8 cellular contexts compared by ENCODE assay signal in the genomic region with DNA sequence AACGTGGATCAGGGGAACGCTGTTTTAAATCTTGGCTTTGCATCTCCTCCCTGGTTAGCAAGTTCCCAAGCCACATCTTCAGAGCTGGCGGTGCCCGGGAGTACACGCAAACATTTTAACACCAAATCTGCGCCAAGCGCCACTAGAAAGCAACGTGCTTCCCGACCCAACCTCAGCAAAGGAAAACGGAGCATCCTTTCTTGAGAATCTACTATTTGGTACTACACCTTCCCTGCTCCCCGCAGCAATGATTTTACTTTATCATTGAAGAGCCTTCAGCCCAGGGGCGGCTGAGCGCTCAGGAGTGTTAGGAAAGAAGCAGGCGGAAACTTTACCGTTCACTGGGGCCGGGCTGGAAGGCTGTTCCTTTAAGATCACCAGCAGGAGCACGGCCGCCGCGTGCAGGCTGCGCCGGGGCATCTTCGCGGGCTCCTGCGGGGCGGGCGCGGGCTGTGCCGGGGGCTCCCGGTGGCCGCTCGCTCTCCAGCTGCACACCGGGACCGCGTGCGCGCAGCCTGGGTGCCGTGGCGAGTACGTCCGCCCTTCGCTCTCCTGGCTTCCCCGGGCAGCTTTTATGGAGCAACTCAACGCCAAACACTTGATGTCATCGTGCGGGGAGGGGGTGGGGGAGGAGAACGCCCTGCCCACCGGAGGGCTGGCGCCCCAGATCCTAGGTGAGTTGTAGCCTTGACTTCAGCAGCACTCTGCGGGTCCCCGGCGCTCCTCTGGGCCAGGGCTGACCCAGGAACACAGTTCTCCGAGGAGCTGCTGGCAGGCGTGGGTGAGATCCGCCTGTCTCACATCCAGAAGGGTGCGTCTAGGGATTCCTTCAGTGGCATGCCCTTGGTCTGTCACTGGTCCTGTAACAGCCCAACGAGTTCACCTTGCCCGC. TPM values are rescaled to one million over a fixed set of nuclear protein-coding genes. Genes with fewer than 3 reads are reported as not detected.
DNase-seq lines count a peak whose midpoint lies in the region; ATAC-seq and TF ChIP-seq lines count a peak whose summit lies in the region.

A gene (minus strand): TSS at position 546 of the 892 bp plus-strand sequence. CDS start 126 bp downstream, at position 420.

- peak within 1 kb of the TSS; percentile 72 for H3K4me3 Mint-ChIP-seq in T-helper 2 cell treated with Interferon-gamma antibody and Interleukin-4, amounts not matched to agents 5 μg/mL and 100 μg/mL, for 36 hours
- H3K4me3 Mint-ChIP-seq in naive thymus-derived CD4-positive, alpha-beta T cell: peak within 1 kb of the TSS; percentile 59 to 80 (median 72)

- H3K27me3 ChIP-seq in esophagus squamous epithelium: peaks cover 0 to 18% (median 0%) of the 10 kb centered on the region in 4 donors
- no peaks in the 10 kb centered on the region for H3K27me3 ChIP-seq in naive thymus-derived CD4-positive, alpha-beta T cell (ENCODE audit: control insufficient read depth in 2 of 2, insufficient read depth in 2 of 2, low read length in 2 of 2)

- TF ChIP-seq CTCF in esophagus squamous epithelium (IDR thresholded peaks at IDR 0.05): peak in 1 of 6 experiments; percentile 5

- intact Hi-C loops in esophagus squamous epithelium (cut with DNase I): no loop called here
- intact Hi-C loops in naive thymus-derived CD4-positive, alpha-beta T cell (cut with micrococcal nuclease): no loop called here

- TF ChIP-seq POLR2A in esophagus squamous epithelium (IDR thresholded peaks at IDR 0.05): peak in 2 of 4 donors; percentile 73 to 75

- H3K36me3 ChIP-seq in esophagus squamous epithelium: no peaks in the 10 kb centered on the region
- H3K36me3 ChIP-seq in naive thymus-derived CD4-positive, alpha-beta T cell (ENCODE audit: control insufficient read depth in 2 of 3, insufficient read depth in 3 of 3, low read length in 3 of 3): no peaks in the 10 kb centered on the region

- 0 to 5% methylated on average over 12 to 17 of the region's 58 CpGs for WGBS in esophagus squamous epithelium, 2 donors

- no peaks in the 10 kb centered on the region for H3K9me3 ChIP-seq in esophagus squamous epithelium
- H3K9me3 ChIP-seq in naive thymus-derived CD4-positive, alpha-beta T cell (ENCODE audit: control insufficient read depth in 2 of 3, low read length in 3 of 3): no peaks in the 10 kb centered on the region

- DNase-seq in activated CD8-positive, alpha-beta memory T cell treated with anti-CD3 and anti-CD28 coated beads for 24 hours: peak; percentile 67
- DNase-seq in activated CD8-positive, alpha-beta memory T cell treated with anti-CD3 and anti-CD28 coated beads, Interleukin-2, amount 50 U/mL, for 4 hours: no peak
- no peak for DNase-seq in T-helper 2 cell treated with Interferon-gamma antibody and Interleukin-4, amounts not matched to agents 5 μg/mL and 100 μg/mL, for 36 hours (ENCODE audit: low spot score)
- DNase-seq in esophagus squamous epithelium (lab: John Stamatoyannopoulos, UW) (no peak), foreskin melanocyte (no peak)
- peak in 1 of 9 donors; percentile 31 for DNase-seq in naive thymus-derived CD4-positive, alpha-beta T cell

- peaks cover 47% of the 10 kb centered on the region for H3K27me3 Mint-ChIP-seq in T-helper 2 cell treated with Interferon-gamma antibody and Interleukin-4, amounts not matched to agents 5 μg/mL and 100 μg/mL, for 36 hours (ENCODE audit: low read depth)
- H3K27me3 Mint-ChIP-seq in naive thymus-derived CD4-positive, alpha-beta T cell: peaks cover 51 to 70% (median 61%) of the 10 kb centered on the region in 5 donors

- no peaks in the 10 kb centered on the region for H3K36me3 Mint-ChIP-seq in T-helper 2 cell treated with Interferon-gamma antibody and Interleukin-4, amounts not matched to agents 5 μg/mL and 100 μg/mL, for 36 hours (ENCODE audit: low read depth)
- peaks cover 0 to 3% (median 0%) of the 10 kb centered on the region in 5 donors for H3K36me3 Mint-ChIP-seq in naive thymus-derived CD4-positive, alpha-beta T cell

- peaks cover 10% of the 10 kb centered on the region for H3K9me3 Mint-ChIP-seq in T-helper 2 cell treated with Interferon-gamma antibody and Interleukin-4, amounts not matched to agents 5 μg/mL and 100 μg/mL, for 36 hours
- peaks cover 0 to 8% (median 0%) of the 10 kb centered on the region in 11 donors for H3K9me3 Mint-ChIP-seq in naive thymus-derived CD4-positive, alpha-beta T cell

- H3K27ac Mint-ChIP-seq in T-helper 2 cell treated with Interferon-gamma antibody and Interleukin-4, amounts not matched to agents 5 μg/mL and 100 μg/mL, for 36 hours: peak within 1 kb of the TSS; percentile 2
- no peak within 1 kb of the TSS for H3K27ac Mint-ChIP-seq in naive thymus-derived CD4-positive, alpha-beta T cell

- ATAC-seq in naive thymus-derived CD4-positive, alpha-beta T cell: peak; percentile 54
- ATAC-seq in HG03280 (IDR thresholded peaks at IDR 0.05; ENCODE audit: unreplicated experiment) (no peak), GM18873 (IDR thresholded peaks at IDR 0.05; ENCODE audit: low FRiP score, unreplicated experiment) (no peak)

- peak within 1 kb of the TSS; percentile 52 to 75 (median 62) for H3K4me3 ChIP-seq in esophagus squamous epithelium
- H3K4me3 ChIP-seq in naive thymus-derived CD4-positive, alpha-beta T cell (ENCODE audit: low read length): no peak within 1 kb of the TSS

- H3K4me1 ChIP-seq in esophagus squamous epithelium: peaks cover 0 to 88% (median 18%) of the 10 kb centered on the region in 3 donors
- no peaks in the 10 kb centered on the region for H3K4me1 ChIP-seq in naive thymus-derived CD4-positive, alpha-beta T cell (ENCODE audit: control insufficient read depth in 2 of 2, insufficient read depth in 2 of 2, low read length in 2 of 2)

- POLR2A ChIA-PET in naive thymus-derived CD4-positive, alpha-beta T cell (lab: Charles Lee): interaction anchor here (0.5 kb wide), 1 partner anchor 48 kb away, joined by 3 read pairs; no protein-coding TSS in a partner anchor

- H3K27ac ChIP-seq in esophagus squamous epithelium: peak within 1 kb of the TSS; percentile 63 to 88 (median 82)
- no peak within 1 kb of the TSS for H3K27ac ChIP-seq in naive thymus-derived CD4-positive, alpha-beta T cell (ENCODE audit: low read depth, low read length)

- CTCF ChIA-PET in naive thymus-derived CD4-positive, alpha-beta T cell (lab: Charles Lee): no interaction called here

- peaks cover 17% of the 10 kb centered on the region for H3K4me1 Mint-ChIP-seq in T-helper 2 cell treated with Interferon-gamma antibody and Interleukin-4, amounts not matched to agents 5 μg/mL and 100 μg/mL, for 36 hours (ENCODE audit: low read depth)
- H3K4me1 Mint-ChIP-seq in naive thymus-derived CD4-positive, alpha-beta T cell: peaks cover 0 to 17% (median 12%) of the 10 kb centered on the region in 7 donors

RNA-seq across cellular contexts. Expression of the gene that starts here (rescaled TPM):
- total RNA-seq in esophagus squamous epithelium: 100 to 1,000 TPM; 126 to 156 (median 143) TPM
- total RNA-seq in naive thymus-derived CD4-positive, alpha-beta T cell: under 1 TPM in 1 of 5 experiments, not detected in 4; 0.02 TPM
- not detected for polyA plus RNA-seq in naive thymus-derived CD4-positive, alpha-beta T cell

Comparison
In these comparisons a context has a peak if more than half of its experiments do, and no peak if none do; other contexts are left out.
1. RNA of the gene that starts here (total RNA-seq): 126 to 156 TPM in esophagus squamous epithelium; 0.02 TPM in naive thymus-derived CD4-positive, alpha-beta T cell; every median in the first group is over 100 times any median in the second.
2. Peak in ATAC-seq in naive thymus-derived CD4-positive, alpha-beta T cell; RNA of the gene not detected or under 1 TPM.